ENCODE assay signal across 13 cellular contexts in the genomic region with DNA sequence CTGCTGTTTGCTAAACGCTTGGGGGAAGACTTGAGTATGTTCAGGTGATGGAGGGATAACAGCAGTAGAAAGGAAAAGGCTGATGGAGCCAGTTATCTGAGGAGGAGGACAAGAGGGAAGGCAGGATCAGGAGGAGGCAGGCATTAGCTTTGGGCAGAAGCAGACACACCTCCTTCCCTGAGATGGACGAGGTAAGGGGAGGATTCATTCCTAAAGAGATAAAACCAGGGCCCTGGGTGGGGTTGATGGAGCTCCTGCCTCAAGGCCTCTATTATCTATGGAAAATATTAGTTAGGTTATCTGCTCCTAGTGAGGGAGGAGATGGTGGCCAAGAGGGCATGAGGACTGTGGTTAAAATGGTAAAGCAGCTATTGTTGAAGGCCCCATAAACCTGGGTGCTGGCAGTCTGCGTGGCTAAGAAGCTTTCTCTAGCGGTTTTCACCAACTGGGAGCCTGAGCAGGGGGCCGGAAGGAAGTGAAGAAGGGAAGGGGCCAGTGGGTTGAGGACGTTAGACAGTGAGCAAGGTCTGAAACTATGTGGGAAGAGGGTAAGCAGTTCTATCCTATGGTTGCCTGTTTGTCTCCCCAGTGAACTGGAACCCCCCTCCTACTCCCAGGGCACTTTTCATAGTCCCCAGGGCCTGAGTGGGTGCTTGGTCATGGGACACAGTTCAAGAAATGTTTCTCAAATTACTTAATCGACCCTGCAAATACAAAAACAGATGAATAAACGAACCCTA. TPM values are rescaled to one million over a fixed set of nuclear protein-coding genes. Genes with fewer than 3 reads are reported as not detected.
DNase-seq lines count a peak whose midpoint lies in the region; ATAC-seq, FAIRE-seq and TF ChIP-seq lines count a peak whose summit lies in the region.
"Had no signal": no experiment of that assay in that cellular context is flagged by ENCODE, and none has a peak within 500 bp of the region (broad histone marks: within the 10 kb centered on the region; RNA-seq: fewer than 3 reads in every experiment).

No MANE protein-coding gene starts in this region.

- ATAC-seq in GM21360 (IDR thresholded peaks at IDR 0.05; ENCODE audit: unreplicated experiment): peak; percentile 84
- ATAC-seq in HG02884 (IDR thresholded peaks at IDR 0.05; ENCODE audit: unreplicated experiment): no peak

- H3K27me3 Mint-ChIP-seq in chondrocyte (ENCODE audit: low read depth): no peaks in the 10 kb centered on the region

- peak overlapping the region; percentile 56 for H3K27ac ChIP-seq in KOPT-K1 (ENCODE audit: low read depth, low read length, poor library complexity, severe bottlenecking)

- FAIRE-seq in GM12891 (lab: Jason Lieb, UNC): peak; percentile 51
- FAIRE-seq: GM19239 had no signal

- H3K4me3 Mint-ChIP-seq in chondrocyte (ENCODE audit: unreplicated experiment): no peak overlapping the region

- H3K36me3 Mint-ChIP-seq in chondrocyte (ENCODE audit: low read depth): no peaks in the 10 kb centered on the region

- H3K9me3 ChIP-seq in KOPT-K1 (ENCODE audit: insufficient read depth, low read length, poor library complexity, severe bottlenecking): no peaks in the 10 kb centered on the region
- H3K9me3 ChIP-seq: MG63 had no signal

- H3K4me1 Mint-ChIP-seq in chondrocyte (ENCODE audit: low read depth): peaks cover 19% of the 10 kb centered on the region

- DNase-seq in GM12891 (ENCODE audit: insufficient read length, low spot score) (peak; percentile 45), chondrocyte (ENCODE audit: low spot score) (no peak), NCI-H1105 treated with DMSO at 0.1 percent for 48 hours (lab: John Stamatoyannopoulos, UW) (no peak), GOT3 (lab: John Stamatoyannopoulos, UW) (no peak)
- DNase-seq: DMS153; effector CD8-positive, alpha-beta T cell; MG63; midbrain; T1000 had no signal

- H3K36me3 ChIP-seq in KOPT-K1 (ENCODE audit: insufficient read depth, low read length): no peaks in the 10 kb centered on the region
- H3K36me3 ChIP-seq: MG63 had no signal

- peaks cover 3% of the 10 kb centered on the region for H3K9me3 Mint-ChIP-seq in chondrocyte (ENCODE audit: low read depth)

- peak overlapping the region; percentile 54 for H3K27ac Mint-ChIP-seq in chondrocyte (ENCODE audit: unreplicated experiment)

- TF ChIP-seq POLR2A in GM12891 (IDR thresholded peaks at IDR 0.05; ENCODE audit: low read depth, low read length): no peak

- no peak for TF ChIP-seq CTCF in chondrocyte (IDR thresholded peaks at IDR 0.05)

TF ChIP-seq in GM12891, 5 proteins besides CTCF, POLR2A, EP300 and RAD21:
- peak; percentile 16 for TF ChIP-seq PAX5 (IDR thresholded peaks at IDR 0.05; ENCODE audit: insufficient read depth, low read length, severe bottlenecking)
- TF ChIP-seq TAF1 (IDR thresholded peaks at IDR 0.05; ENCODE audit: low read depth, low read length): no peak
- peak; percentile 48 for TF ChIP-seq SPI1 (IDR thresholded peaks at IDR 0.05; ENCODE audit: low read depth, low read length)
- TF ChIP-seq POU2F2 (IDR thresholded peaks at IDR 0.05; ENCODE audit: low read depth, low read length): no peak; the same call in 1 of the 2 replicates
TF ChIP-seq in GM12891: peak in this region for 2.

RNA-seq across cellular contexts. Expression of a gene that starts 56.6 kb away (rescaled TPM):
- polyA plus RNA-seq in GM12891 (2012; ENCODE audit: low read depth, missing spikeins): 35.6 TPM
- 18.5 to 32.6 TPM (median 31.4 TPM) in 3 replicates for total RNA-seq in chondrocyte
